Comparison of ENCODE assay signal across 29 cellular contexts in the genomic region with DNA sequence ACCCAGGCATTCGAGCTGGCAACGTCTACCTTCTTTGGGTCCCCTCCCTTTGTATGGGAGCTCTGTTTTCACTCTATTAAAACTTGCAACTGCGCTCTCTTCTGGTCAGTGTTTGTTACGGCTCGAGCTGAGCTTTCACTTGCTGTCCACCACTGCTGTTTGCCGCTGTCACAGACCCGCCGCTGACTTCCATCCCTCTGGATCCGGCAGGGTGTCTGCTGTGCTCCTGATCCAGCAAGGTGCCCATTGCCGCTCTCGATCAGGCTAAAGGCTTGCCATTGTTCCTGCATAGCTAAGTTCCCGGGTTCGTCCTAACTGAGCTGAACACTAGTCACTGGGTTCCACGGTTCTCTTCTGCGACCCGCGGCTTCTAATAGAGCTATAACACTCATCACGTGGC.
DNase-seq lines count a peak whose midpoint lies in the region; ATAC-seq and TF ChIP-seq lines count a peak whose summit lies in the region.
"Had no signal": no experiment of that assay in that cellular context is flagged by ENCODE, and none has a peak within 500 bp of the region (broad histone marks: within the 10 kb centered on the region; RNA-seq: fewer than 3 reads in every experiment).

No MANE protein-coding gene starts in this region.

- H3K27me3 ChIP-seq in BLaER1 treated with 17β-estradiol and CSF1 and Interleukin-3, amounts not matched to agents 10 nM and 100 nM, result peaks cover 0 to 7% (median 0%) of the 10 kb centered on the region in 11 experiments; a peak in 1 of 22 replicates
- no peaks in the 10 kb centered on the region for H3K27me3 ChIP-seq in gastroesophageal sphincter
- no peaks in the 10 kb centered on the region for H3K27me3 ChIP-seq in uterus
- H3K27me3 ChIP-seq: body of pancreas, transverse colon had no signal

- peaks cover 19 to 37% (median 27%) of the 10 kb centered on the region in 11 experiments; a peak in 20 of 22 replicates for H3K9me3 ChIP-seq in BLaER1 treated with 17β-estradiol and CSF1 and Interleukin-3, amounts not matched to agents 10 nM and 100 nM (replicated peaks in 1 of 11)
- H3K9me3 ChIP-seq in gastroesophageal sphincter (no peaks in the 10 kb centered on the region), uterus (no peaks in the 10 kb centered on the region)
- H3K9me3 ChIP-seq: body of pancreas, psoas muscle, transverse colon had no signal

- no peak overlapping the region for H3K9ac ChIP-seq in BLaER1 treated with 17β-estradiol and CSF1 and Interleukin-3, amounts not matched to agents 10 nM and 100 nM

- intact Hi-C loops in uterus (cut with DNase I; ENCODE audit: low total_unique reads), result no loop called here

- H3K36me3 ChIP-seq in BLaER1 treated with 17β-estradiol and CSF1 and Interleukin-3, amounts not matched to agents 10 nM and 100 nM, result no peaks in the 10 kb centered on the region; a peak in 1 of 22 replicates
- H3K36me3 ChIP-seq in gastroesophageal sphincter (no peaks in the 10 kb centered on the region), uterus (no peaks in the 10 kb centered on the region)
- H3K36me3 ChIP-seq: transverse colon had no signal

- peak; percentile 67 for DNase-seq in H4 (ENCODE audit: low spot score)
- DNase-seq in WTC11 (ENCODE audit: low spot score), result peak; percentile 61
- peak; percentile 85 for DNase-seq in mesenteric fat pad (ENCODE audit: low spot score)
- DNase-seq in uterus, result no peak
- DNase-seq: activated CD4-positive, alpha-beta T cell treated with anti-CD3 and anti-CD28 coated beads for 36 hours; activated CD8-positive, alpha-beta memory T cell treated with anti-CD3 and anti-CD28 coated beads, Interleukin-2, amount 50 U/mL, for 48 hours; activated CD8-positive, alpha-beta T cell treated with anti-CD3 and anti-CD28 coated beads for 36 hours; activated naive CD4-positive, alpha-beta T cell treated with anti-CD3 and anti-CD28 coated beads for 36 hours; body of pancreas; CD8-positive, alpha-beta T cell; dermis blood vessel endothelial cell; head of caudate nucleus; kidney; NCI-H1048; NCI-H446; NK-92 treated with Interleukin-12 subunit alpha and Interleukin-12 subunit beta, amount 100 ng/mL, for 24 hours; SHP77 treated with DMSO at 0.1 percent for 48 hours; stimulated activated CD4-positive, alpha-beta T cell treated with anti-CD3 and anti-CD28 coated beads, Interleukin-4, amount 100 ng/mL, for 24 hours; transverse colon had no signal

- no peak overlapping the region for H3K27ac Mint-ChIP-seq in WTC11
- H3K27ac Mint-ChIP-seq: activated CD4-positive, alpha-beta T cell treated with anti-CD3 and anti-CD28 coated beads for 36 hours; activated CD8-positive, alpha-beta T cell treated with anti-CD3 and anti-CD28 coated beads for 36 hours; activated naive CD4-positive, alpha-beta T cell treated with anti-CD3 and anti-CD28 coated beads for 36 hours; activated T-helper 1 cell treated with anti-CD3 and anti-CD28 coated beads, Interleukin-12 subunit alpha, Interleukin-12 subunit beta, Interleukin-2, Interleukin-4 antibody, amounts not matched to agents 30 ng/mL and 10 ng/mL and 1 ng/mL, durations not matched to agents 14 hours and 24 hours and 36 hours; CD8-positive, alpha-beta T cell; natural killer cell treated with Interleukin-12 subunit alpha and Interleukin-12 subunit beta and Interleukin-15 and Interleukin-18, amount 100 ng/mL, for 72 hours; T-helper 2 cell treated with Interferon-gamma antibody and Interleukin-4, amounts not matched to agents 5 μg/mL and 100 μg/mL, for 36 hours had no signal

- peak overlapping the region in 10 of 11 experiments; percentile 36 to 79 (median 45); a peak in 16 of 22 replicates for H3K4me2 ChIP-seq in BLaER1 treated with 17β-estradiol and CSF1 and Interleukin-3, amounts not matched to agents 10 nM and 100 nM

- H3K4me1 ChIP-seq in BLaER1 treated with 17β-estradiol and CSF1 and Interleukin-3, amounts not matched to agents 10 nM and 100 nM, result peaks cover 8 to 18% (median 14%) of the 10 kb centered on the region in 10 experiments; a peak in 16 of 20 replicates
- no peaks in the 10 kb centered on the region for H3K4me1 ChIP-seq in gastroesophageal sphincter
- H3K4me1 ChIP-seq in uterus, result no peaks in the 10 kb centered on the region
- H3K4me1 ChIP-seq: body of pancreas, psoas muscle, transverse colon had no signal

- 88 to 93% methylated on average over 5 to 15 of the region's 18 CpGs for WGBS in gastroesophageal sphincter (ENCODE audit: low coverage in 1 of 2), 2 donors

- H3K4me1 Mint-ChIP-seq in WTC11, result no peaks in the 10 kb centered on the region
- H3K4me1 Mint-ChIP-seq: activated CD4-positive, alpha-beta T cell treated with anti-CD3 and anti-CD28 coated beads for 36 hours; central memory CD8-positive, alpha-beta T cell had no signal

- CTCF ChIA-PET in WTC11 (lab: Charles Lee), result interaction anchor here (0.6 to 2.0 kb wide), 8 partner anchors 19 to 1370 kb away, joined by 3 to 9 read pairs (median 4); partner anchors contain the start of gene GALNTL6

- H3K27ac ChIP-seq in BLaER1 treated with 17β-estradiol and CSF1 and Interleukin-3, amounts not matched to agents 10 nM and 100 nM, result peak overlapping the region in 3 of 11 experiments; percentile 8 to 41 (median 11); a peak in 3 of 22 replicates
- H3K27ac ChIP-seq in gastroesophageal sphincter (no peak overlapping the region), uterus (no peak overlapping the region)
- H3K27ac ChIP-seq: body of pancreas, psoas muscle, transverse colon had no signal

- TF ChIP-seq POLR2A in gastroesophageal sphincter (IDR thresholded peaks at IDR 0.05), result no peak
- no peak for TF ChIP-seq POLR2A in uterus (IDR thresholded peaks at IDR 0.05)

- H3K36me3 Mint-ChIP-seq in WTC11, result no peaks in the 10 kb centered on the region
- H3K36me3 Mint-ChIP-seq: CD8-positive, alpha-beta T cell; natural killer cell treated with Interleukin-12 subunit alpha and Interleukin-12 subunit beta and Interleukin-15 and Interleukin-18, amount 100 ng/mL, for 72 hours had no signal

- TF ChIP-seq EP300 in gastroesophageal sphincter (IDR thresholded peaks at IDR 0.05), result no peak

- H3K4me3 Mint-ChIP-seq in WTC11, result no peak overlapping the region
- H3K4me3 Mint-ChIP-seq: activated CD4-positive, alpha-beta T cell treated with anti-CD3 and anti-CD28 coated beads for 36 hours; activated CD8-positive, alpha-beta T cell treated with anti-CD3 and anti-CD28 coated beads for 36 hours; activated naive CD4-positive, alpha-beta T cell treated with anti-CD3 and anti-CD28 coated beads for 36 hours; activated T-helper 1 cell treated with anti-CD3 and anti-CD28 coated beads, Interleukin-12 subunit alpha, Interleukin-12 subunit beta, Interleukin-2, Interleukin-4 antibody, amounts not matched to agents 30 ng/mL and 10 ng/mL and 1 ng/mL, durations not matched to agents 14 hours and 24 hours and 36 hours; CD8-positive, alpha-beta T cell; central memory CD8-positive, alpha-beta T cell; natural killer cell treated with Interleukin-12 subunit alpha and Interleukin-12 subunit beta and Interleukin-15 and Interleukin-18, amount 100 ng/mL, for 72 hours; T-helper 2 cell treated with Interferon-gamma antibody and Interleukin-4, amounts not matched to agents 5 μg/mL and 100 μg/mL, for 36 hours had no signal

- no peaks in the 10 kb centered on the region for H4K20me1 ChIP-seq in BLaER1 treated with 17β-estradiol and CSF1 and Interleukin-3, amounts not matched to agents 10 nM and 100 nM

- POLR2A ChIA-PET in WTC11 (lab: Charles Lee), result no interaction called here

- peaks cover 15% of the 10 kb centered on the region for H3K9me3 Mint-ChIP-seq in WTC11
- H3K9me3 Mint-ChIP-seq: activated CD8-positive, alpha-beta T cell treated with anti-CD3 and anti-CD28 coated beads for 36 hours; activated T-helper 1 cell treated with anti-CD3 and anti-CD28 coated beads, Interleukin-12 subunit alpha, Interleukin-12 subunit beta, Interleukin-2, Interleukin-4 antibody, amounts not matched to agents 30 ng/mL and 10 ng/mL and 1 ng/mL, durations not matched to agents 14 hours and 24 hours and 36 hours; natural killer cell treated with Interleukin-12 subunit alpha and Interleukin-12 subunit beta and Interleukin-15 and Interleukin-18, amount 100 ng/mL, for 72 hours had no signal

- no peaks in the 10 kb centered on the region for H3K27me3 Mint-ChIP-seq in WTC11 (ENCODE audit: low read depth)
- H3K27me3 Mint-ChIP-seq: activated CD4-positive, alpha-beta T cell treated with anti-CD3 and anti-CD28 coated beads for 36 hours; activated CD8-positive, alpha-beta T cell treated with anti-CD3 and anti-CD28 coated beads for 36 hours; central memory CD8-positive, alpha-beta T cell; natural killer cell treated with Interleukin-12 subunit alpha and Interleukin-12 subunit beta and Interleukin-15 and Interleukin-18, amount 100 ng/mL, for 72 hours had no signal

- no peak overlapping the region for H3K4me3 ChIP-seq in BLaER1 treated with 17β-estradiol and CSF1 and Interleukin-3, amounts not matched to agents 10 nM and 100 nM
- H3K4me3 ChIP-seq in gastroesophageal sphincter (no peak overlapping the region), uterus (no peak overlapping the region)
- H3K4me3 ChIP-seq: body of pancreas, psoas muscle, transverse colon had no signal

- ATAC-seq in WTC11 (no peak), gastroesophageal sphincter (no peak), GM21619 (IDR thresholded peaks at IDR 0.05; ENCODE audit: unreplicated experiment) (no peak)
- ATAC-seq: activated CD4-positive, alpha-beta T cell treated with anti-CD3 and anti-CD28 coated beads for 36 hours; activated CD8-positive, alpha-beta T cell treated with anti-CD3 and anti-CD28 coated beads for 36 hours; body of pancreas; CD8-positive, alpha-beta T cell; esophagus mucosa; HCT116; natural killer cell treated with Interleukin-12 subunit alpha and Interleukin-12 subunit beta and Interleukin-15 and Interleukin-18, amount 100 ng/mL, for 72 hours; psoas muscle had no signal

- TF ChIP-seq CTCF in WTC11 (IDR thresholded peaks at IDR 0.05) (no peak), gastroesophageal sphincter (IDR thresholded peaks at IDR 0.05) (no peak), uterus (IDR thresholded peaks at IDR 0.05) (no peak)

TF ChIP-seq in WTC11, 78 proteins besides CTCF, POLR2A, EP300 and RAD21:
- TF ChIP-seq HMGA2 (CRISPR knock-in tag; IDR thresholded peaks at IDR 0.05) (no peak), ZNF317 (CRISPR knock-in tag; IDR thresholded peaks at IDR 0.05; ENCODE audit: borderline replicate concordance, low read depth) (peak; percentile 80), MAX (CRISPR knock-in tag; IDR thresholded peaks at IDR 0.05) (no peak)

Comparison
In these comparisons a context has a peak if more than half of its experiments do, and no peak if none do; other contexts are left out.
1. DNase-seq: peak in H4 (single experiment), WTC11 (single experiment) and mesenteric fat pad (single experiment); none in uterus (0 of 2).